Comparison of ENCODE assay signal across 30 cellular contexts in the genomic region with DNA sequence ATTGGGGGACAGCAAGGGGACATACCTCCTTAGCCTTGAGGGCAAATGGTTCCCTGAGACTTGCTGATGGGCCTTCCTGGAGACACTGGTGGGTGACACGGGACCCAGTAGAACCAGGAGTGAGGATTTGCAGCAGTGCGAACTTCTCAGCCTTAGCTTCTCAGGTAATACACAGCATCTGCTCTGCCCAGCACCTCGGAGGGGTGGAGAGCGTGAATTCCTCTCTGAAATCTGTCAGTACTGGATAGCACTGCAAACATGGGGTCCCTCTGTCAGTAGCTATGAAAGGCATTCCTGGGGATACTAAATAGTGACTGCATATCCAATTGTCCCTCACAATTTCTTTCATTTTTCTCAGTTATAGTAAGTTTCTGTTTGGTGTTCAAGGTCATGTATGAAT.
"Had no signal": no experiment of that assay in that cellular context is flagged by ENCODE, and none has a peak within 500 bp of the region (broad histone marks: within the 10 kb centered on the region; RNA-seq: fewer than 3 reads in every experiment).

No MANE protein-coding gene starts in this region.

- H3K4me1 Mint-ChIP-seq: stimulated activated memory B cell treated with anti-CD40 and anti-IgM and Interleukin-4, amounts not matched to agents 10 μg/mL and 1 μg/mL and 100 μg/mL, for 72 hours had no signal

- H3K27ac Mint-ChIP-seq: natural killer cell; nephron; neural progenitor cell; progenitor cell of endocrine pancreas; stimulated activated memory B cell treated with anti-CD40 and anti-IgM and Interleukin-4, amounts not matched to agents 10 μg/mL and 1 μg/mL and 100 μg/mL, for 72 hours; stimulated activated naive CD8-positive, alpha-beta T cell treated with anti-CD3 and anti-CD28 coated beads, Interleukin-15, amount 100 ng/mL, for 72 hours; type B pancreatic cell had no signal

- H3K4me1 ChIP-seq: parathyroid adenoma, psoas muscle, sigmoid colon, suprapubic skin, testis, tibial artery, transverse colon, vagina had no signal

- H3K36me3 ChIP-seq: neural progenitor cell, ovary, right lobe of liver, suprapubic skin, tibial artery, transverse colon, vagina had no signal

- H3K4me3 ChIP-seq: neural progenitor cell, ovary, psoas muscle, right lobe of liver, sigmoid colon, suprapubic skin, testis, tibial artery, transverse colon, vagina had no signal

- DNase-seq: natural killer cell; occipital lobe; ovary; posterior cingulate gyrus; psoas muscle; right cardiac atrium; right lobe of liver; sigmoid colon; small intestine; stimulated activated CD4-positive, alpha-beta T cell treated with anti-CD3 and anti-CD28 coated beads, Interleukin-15, amount 100 ng/mL, for 24 hours; stimulated activated CD4-positive, alpha-beta T cell treated with anti-CD3 and anti-CD28 coated beads, Interleukin-2, amount 100 ng/mL, for 24 hours; stimulated activated CD4-positive, alpha-beta T cell treated with anti-CD3 and anti-CD28 coated beads, Interleukin-4, amount 100 ng/mL, for 1 hour; stimulated activated CD4-positive, alpha-beta T cell treated with anti-CD3 and anti-CD28 coated beads, Interleukin-4, amount 100 ng/mL, for 4 hours; stimulated activated CD8-positive, alpha-beta memory T cell treated with anti-CD3 and anti-CD28 coated beads, Interleukin-4, amount 100 ng/mL, for 48 hours; stimulated activated naive CD4-positive, alpha-beta T cell; stimulated activated naive CD8-positive, alpha-beta T cell treated with anti-CD3 and anti-CD28 coated beads, Interleukin-15, amount 100 ng/mL, for 72 hours; stimulated activated naive CD8-positive, alpha-beta T cell treated with anti-CD3 and anti-CD28 coated beads, Interleukin-15, Interleukin-2, amounts not matched to agents 100 U/mL and 50 U/mL, for 24 hours; substantia nigra; testis; tibial artery; transverse colon had no signal

- H3K9me3 Mint-ChIP-seq: natural killer cell; nephron; neural progenitor cell; stimulated activated naive CD8-positive, alpha-beta T cell treated with anti-CD3 and anti-CD28 coated beads, Interleukin-15, amount 100 ng/mL, for 72 hours; type B pancreatic cell had no signal

- H3K9ac ChIP-seq: neural progenitor cell, parathyroid adenoma had no signal

- H3K79me2 ChIP-seq: parathyroid adenoma had no signal

- H3K9me3 ChIP-seq: ovary, psoas muscle, right lobe of liver, sigmoid colon, suprapubic skin, testis, tibial artery, transverse colon, vagina had no signal

- H3K36me3 Mint-ChIP-seq: natural killer cell; stimulated activated memory B cell treated with anti-CD40 and anti-IgM and Interleukin-4, amounts not matched to agents 10 μg/mL and 1 μg/mL and 100 μg/mL, for 72 hours; type B pancreatic cell had no signal

- H3K27ac ChIP-seq: neural progenitor cell, ovary, parathyroid adenoma, psoas muscle, right lobe of liver, sigmoid colon, suprapubic skin, testis, tibial artery, transverse colon, vagina had no signal

- H3K27me3 ChIP-seq: neural progenitor cell, ovary, right lobe of liver, sigmoid colon, suprapubic skin, testis, tibial artery, transverse colon, vagina had no signal

- ATAC-seq: natural killer cell; psoas muscle; right cardiac atrium; right lobe of liver; stimulated activated memory B cell treated with anti-CD40 and anti-IgM and Interleukin-4, amounts not matched to agents 10 μg/mL and 1 μg/mL and 100 μg/mL, for 72 hours; stimulated activated naive CD8-positive, alpha-beta T cell treated with anti-CD3 and anti-CD28 coated beads, Interleukin-15, amount 100 ng/mL, for 72 hours; stimulated activated naive CD8-positive, alpha-beta T cell treated with anti-CD3 and anti-CD28 coated beads, Interleukin-15, Interleukin-2, amounts not matched to agents 100 U/mL and 50 U/mL, for 24 hours had no signal

- H2AFZ ChIP-seq: neural progenitor cell, parathyroid adenoma had no signal

- H3K4me3 Mint-ChIP-seq: natural killer cell; nephron; neural progenitor cell; stimulated activated memory B cell treated with anti-CD40 and anti-IgM and Interleukin-4, amounts not matched to agents 10 μg/mL and 1 μg/mL and 100 μg/mL, for 72 hours; stimulated activated naive CD8-positive, alpha-beta T cell treated with anti-CD3 and anti-CD28 coated beads, Interleukin-15, amount 100 ng/mL, for 72 hours; type B pancreatic cell had no signal

- FAIRE-seq: small intestine, urothelium cell line had no signal

- H3K4me2 ChIP-seq: neural progenitor cell had no signal
